10 cellular contexts compared by ENCODE assay signal in the genomic region with DNA sequence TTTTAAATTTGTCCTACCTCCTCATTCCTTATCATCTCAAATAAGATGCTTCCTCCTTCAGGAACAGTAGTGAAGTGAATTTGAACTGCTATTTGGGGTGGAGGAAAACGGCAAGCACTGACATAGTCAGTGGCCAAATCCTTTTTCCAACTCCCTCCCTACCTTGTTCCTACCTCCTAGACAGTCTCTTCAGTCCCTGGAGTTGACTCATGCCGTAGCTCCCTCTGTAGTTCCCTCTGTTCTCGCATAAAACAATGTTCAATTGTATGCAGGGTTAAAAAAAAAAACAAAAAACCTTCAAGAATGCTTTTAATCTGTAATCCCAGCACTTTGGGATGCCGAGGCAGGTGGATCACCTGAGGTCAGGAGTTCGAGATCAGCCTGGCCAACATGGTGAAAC. TPM values are rescaled to one million over a fixed set of nuclear protein-coding genes. Genes with fewer than 3 reads are reported as not detected.
A peak's percentile ranks its signal among the peaks of the same experiment; 100 is the strongest.
DNase-seq lines count a peak whose midpoint lies in the region; ATAC-seq and TF ChIP-seq lines count a peak whose summit lies in the region.
"Had no signal": no experiment of that assay in that cellular context is flagged by ENCODE, and none has a peak within 500 bp of the region (broad histone marks: within the 10 kb centered on the region; RNA-seq: fewer than 3 reads in every experiment).

No MANE protein-coding gene starts in this region.

- H3K4me1 ChIP-seq in CD4-positive, alpha-beta memory T cell (ENCODE audit: insufficient read depth, low read length) = peaks cover 50% of the 10 kb centered on the region
- peaks cover 9 to 52% (median 14%) of the 10 kb centered on the region in 3 donors for H3K4me1 ChIP-seq in gastroesophageal sphincter

- POLR2A ChIA-PET in CD4-positive, alpha-beta memory T cell (lab: Charles Lee; ENCODE audit: partially characterized antibody) = interaction anchor here (0.9 kb wide), 1 partner anchor 29 kb away, joined by 3 read pairs; the partner anchor contains the start of gene TMEM62

- H3K36me3 ChIP-seq in CD4-positive, alpha-beta memory T cell (ENCODE audit: insufficient read depth, low read length) = peaks cover 10% of the 10 kb centered on the region
- peaks cover 0 to 27% of the 10 kb centered on the region in 2 donors for H3K36me3 ChIP-seq in gastroesophageal sphincter

- peak overlapping the region in 4 of 7 donors; percentile 72 to 83 (median 74) for H3K27ac Mint-ChIP-seq in CD4-positive, alpha-beta memory T cell
- H3K27ac Mint-ChIP-seq in central memory CD8-positive, alpha-beta T cell (ENCODE audit: low read depth) = peak overlapping the region; percentile 41
- peak overlapping the region; percentile 34 for H3K27ac Mint-ChIP-seq in nephron progenitor cell

- peak overlapping the region in 7 of 8 donors; percentile 39 to 72 (median 54) for H3K4me3 Mint-ChIP-seq in CD4-positive, alpha-beta memory T cell
- H3K4me3 Mint-ChIP-seq in central memory CD8-positive, alpha-beta T cell = peak overlapping the region; percentile 86
- peak overlapping the region; percentile 93 for H3K4me3 Mint-ChIP-seq in nephron progenitor cell

- H3K27me3 ChIP-seq in CD4-positive, alpha-beta memory T cell (ENCODE audit: insufficient read depth, low read length) = no peaks in the 10 kb centered on the region
- H3K27me3 ChIP-seq in gastroesophageal sphincter = no peaks in the 10 kb centered on the region

- ATAC-seq in central memory CD8-positive, alpha-beta T cell (replicated peaks; ENCODE audit: extremely low read depth, poor library complexity, severe bottlenecking) = no peak
- ATAC-seq in gastroesophageal sphincter (no peak), GM21360 (IDR thresholded peaks at IDR 0.05; ENCODE audit: unreplicated experiment) (no peak), HG03039 (IDR thresholded peaks at IDR 0.05; ENCODE audit: unreplicated experiment) (no peak)

- no peaks in the 10 kb centered on the region for H3K9me3 Mint-ChIP-seq in CD4-positive, alpha-beta memory T cell
- no peaks in the 10 kb centered on the region for H3K9me3 Mint-ChIP-seq in central memory CD8-positive, alpha-beta T cell
- H3K9me3 Mint-ChIP-seq in nephron progenitor cell = peaks cover 3% of the 10 kb centered on the region

- 37 to 48% methylated on average over 3 to 4 of the region's 5 CpGs for WGBS in gastroesophageal sphincter (ENCODE audit: low coverage in 1 of 2), 2 donors

- intact Hi-C loops in CD4-positive, alpha-beta memory T cell (cut with micrococcal nuclease) = no loop called here

- TF ChIP-seq EP300 in gastroesophageal sphincter (IDR thresholded peaks at IDR 0.05) = no peak

- no peaks in the 10 kb centered on the region for H3K9me3 ChIP-seq in CD4-positive, alpha-beta memory T cell (ENCODE audit: control insufficient read depth in 1 of 2, low read length in 2 of 2)
- H3K9me3 ChIP-seq in gastroesophageal sphincter = no peaks in the 10 kb centered on the region

- TF ChIP-seq CTCF in LNCaP clone FGC (IDR thresholded peaks at IDR 0.05; ENCODE audit: control insufficient read depth, extremely low read depth, insufficient read depth) (no peak), nephron progenitor cell (IDR thresholded peaks at IDR 0.05) (no peak), gastroesophageal sphincter (IDR thresholded peaks at IDR 0.05) (no peak)

- no peak for TF ChIP-seq POLR2A in gastroesophageal sphincter (IDR thresholded peaks at IDR 0.05)

- H3K4me3 ChIP-seq in CD4-positive, alpha-beta memory T cell (ENCODE audit: low read length in 2 of 2) = no peak overlapping the region
- H3K4me3 ChIP-seq in LNCaP clone FGC (ENCODE audit: low read depth, low read length) = peak overlapping the region; percentile 95
- peak overlapping the region in 1 of 2 donors; percentile 90 for H3K4me3 ChIP-seq in gastroesophageal sphincter

- peaks cover 29 to 49% of the 10 kb centered on the region in 2 donors for H3K36me3 Mint-ChIP-seq in CD4-positive, alpha-beta memory T cell
- peaks cover 33% of the 10 kb centered on the region for H3K36me3 Mint-ChIP-seq in central memory CD8-positive, alpha-beta T cell (ENCODE audit: insufficient read depth)
- H3K36me3 Mint-ChIP-seq in nephron progenitor cell (ENCODE audit: low read depth) = peaks cover 48% of the 10 kb centered on the region

- peaks cover 43 to 69% (median 57%) of the 10 kb centered on the region in 4 donors for H3K4me1 Mint-ChIP-seq in CD4-positive, alpha-beta memory T cell
- H3K4me1 Mint-ChIP-seq in central memory CD8-positive, alpha-beta T cell = peaks cover 65% of the 10 kb centered on the region
- H3K4me1 Mint-ChIP-seq in nephron progenitor cell = peaks cover 55% of the 10 kb centered on the region

- no peak overlapping the region for H3K27ac ChIP-seq in CD4-positive, alpha-beta memory T cell (ENCODE audit: low read depth, low read length)
- H3K27ac ChIP-seq in gastroesophageal sphincter = peak overlapping the region in 1 of 4 donors; percentile 25

- peaks cover 0 to 2% of the 10 kb centered on the region in 2 donors for H3K27me3 Mint-ChIP-seq in CD4-positive, alpha-beta memory T cell
- H3K27me3 Mint-ChIP-seq in central memory CD8-positive, alpha-beta T cell = no peaks in the 10 kb centered on the region
- peaks cover 21% of the 10 kb centered on the region for H3K27me3 Mint-ChIP-seq in nephron progenitor cell (ENCODE audit: low read depth, poor library complexity)

- CTCF ChIA-PET in CD4-positive, alpha-beta memory T cell (lab: Charles Lee; ENCODE audit: partially characterized antibody) = interaction anchor here (1.7 kb wide), 1 partner anchor 100 kb away, joined by 5 read pairs; no protein-coding TSS in a partner anchor

- no peak for DNase-seq in CD4-positive, alpha-beta memory T cell
- DNase-seq in LNCaP clone FGC (ENCODE audit: low read depth) = no peak
- no peak for DNase-seq in central memory CD8-positive, alpha-beta T cell (ENCODE audit: low spot score in 2 of 2)
- DNase-seq in nephron progenitor cell = no peak
- DNase-seq in activated CD4-positive, CD25-positive, alpha-beta regulatory T cell treated with anti-CD3 and anti-CD28 coated beads, Interleukin-2, amount 50 U/mL, for 72 hours = no peak
- DNase-seq: activated CD8-positive, alpha-beta memory T cell treated with anti-CD3 and anti-CD28 coated beads, Interleukin-2, amount 50 U/mL, for 48 hours; NCI-H345 had no signal

RNA-seq across cellular contexts. Expression of gene UBR1, which starts 1.4 kb away (rescaled TPM):
- total RNA-seq in CD4-positive, alpha-beta memory T cell = 10 to 100 TPM; 48.5 to 50.6 TPM
- 10 to 100 TPM; 12.9 to 19.0 TPM for polyA plus RNA-seq in CD4-positive, alpha-beta memory T cell
- total RNA-seq in gastroesophageal sphincter = 10 to 100 TPM; 24.0 to 46.1 (median 31.5) TPM

RNA-seq across cellular contexts. Expression of gene TMEM62, which starts 29.0 kb away (rescaled TPM):
- 10 to 100 TPM; 14.3 to 17.4 TPM for total RNA-seq in CD4-positive, alpha-beta memory T cell
- 10 to 100 TPM in 1 of 2 donors, 1 to 10 TPM in 1; 3.2 to 10.0 TPM for polyA plus RNA-seq in CD4-positive, alpha-beta memory T cell
- total RNA-seq in gastroesophageal sphincter = 10 to 100 TPM; 11.5 to 25.2 (median 22.9) TPM
